Comparison of ENCODE assay signal across 11 cellular contexts in the genomic region with DNA sequence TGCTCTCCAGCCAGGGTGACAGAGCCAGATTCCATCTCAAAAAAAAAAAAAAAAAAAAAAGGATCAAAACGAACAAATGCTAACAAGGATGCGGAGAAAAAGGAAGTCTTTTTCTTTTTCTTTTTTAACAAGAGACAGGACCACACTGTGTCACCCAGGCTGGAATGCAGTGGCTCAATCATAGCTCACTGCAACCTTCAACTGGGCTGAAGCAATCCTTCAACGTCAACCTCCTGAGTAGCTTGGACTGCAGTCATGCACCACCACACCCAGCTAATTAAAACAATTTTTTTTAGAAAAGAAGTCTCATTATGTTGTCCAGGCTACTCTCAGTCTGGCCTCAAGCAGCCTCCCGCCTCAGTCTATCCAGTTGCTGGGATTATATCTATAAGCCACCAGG. TPM values are rescaled to one million over a fixed set of nuclear protein-coding genes. Genes with fewer than 3 reads are reported as not detected.
"Had no signal": no experiment of that assay in that cellular context is flagged by ENCODE, and none has a peak within 500 bp of the region (broad histone marks: within the 10 kb centered on the region; RNA-seq: fewer than 3 reads in every experiment).

No MANE protein-coding gene starts in this region.

- H3K27ac ChIP-seq: GM23248 had no signal

- H3K9me3 ChIP-seq: HAP-1 had no signal

- H3K4me1 ChIP-seq: HAP-1 had no signal

- H3K36me3 ChIP-seq: HAP-1 had no signal

- H3K9ac ChIP-seq: GM23248 had no signal

- H3K27ac Mint-ChIP-seq: GM23338, HFFc6 had no signal

- H3K4me2 ChIP-seq: GM23338 had no signal

- DNase-seq: GM23248, GOT3, H7, H9, HCEC 1CT, HFFc6 had no signal

- H3K4me3 ChIP-seq: GM23248, GM23338, HAP-1 had no signal

- ATAC-seq: GM23338, HCT116 had no signal

- H2AFZ ChIP-seq: GM23248, GM23338 had no signal

- H3K9me3 Mint-ChIP-seq: HFFc6 had no signal

RNA-seq across cellular contexts. Expression of a gene that starts 20.8 kb away (rescaled TPM):
- total RNA-seq: GM23248, GM23338, H1, H4, H7, H9, HFFc6 had no signal
- polyA plus RNA-seq: GM23248, GM23338, H1 had no signal

RNA-seq across cellular contexts. Expression of a gene that starts 34.6 kb away (rescaled TPM):
- total RNA-seq: GM23248, GM23338, H1, H4, H7, H9, HFFc6 had no signal
- polyA plus RNA-seq: GM23248, GM23338, H1 had no signal

RNA-seq across cellular contexts. Expression of a gene that starts 58.0 kb away (rescaled TPM):
- total RNA-seq: GM23248, GM23338, H1, H4, H7, H9, HFFc6 had no signal
- polyA plus RNA-seq: GM23248, GM23338, H1 had no signal
